ENCODE assay signal across 13 cellular contexts in the genomic region with DNA sequence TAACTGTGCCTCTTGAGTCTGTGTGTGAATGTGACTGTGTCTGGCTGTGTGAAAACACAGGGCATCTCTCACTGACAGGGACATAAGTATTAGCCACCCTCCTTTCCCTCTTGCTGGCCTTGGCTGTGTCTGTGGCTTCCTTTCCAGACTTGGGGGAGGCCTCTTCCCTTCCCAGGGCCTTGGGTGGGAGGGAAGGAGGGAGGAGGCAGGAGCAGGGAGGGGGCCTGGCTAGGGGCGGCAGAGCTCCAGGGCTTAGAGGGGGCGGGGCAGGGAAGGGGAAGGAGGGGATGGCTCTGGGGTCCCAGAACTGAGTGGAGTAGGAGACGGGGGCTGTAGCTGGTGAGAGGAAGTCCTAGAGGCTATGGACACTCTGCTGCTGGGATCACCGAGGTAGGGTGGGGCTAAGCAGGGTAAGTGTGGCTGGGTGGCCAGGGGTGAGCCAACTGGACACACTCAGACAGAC. TPM values are rescaled to one million over a fixed set of nuclear protein-coding genes. Genes with fewer than 3 reads are reported as not detected.
A peak's percentile ranks its signal among the peaks of the same experiment; 100 is the strongest.
DNase-seq lines count a peak whose midpoint lies in the region; ATAC-seq and TF ChIP-seq lines count a peak whose summit lies in the region.
"Had no signal": no experiment of that assay in that cellular context is flagged by ENCODE, and none has a peak within 500 bp of the region (broad histone marks: within the 10 kb centered on the region; RNA-seq: fewer than 3 reads in every experiment).

No MANE protein-coding gene starts in this region.

- H3K36me3 Mint-ChIP-seq in activated naive CD4-positive, alpha-beta T cell treated with anti-CD3 and anti-CD28 coated beads for 36 hours (ENCODE audit: low read depth): peaks cover 9% of the 10 kb centered on the region
- peaks cover under 1% of the 10 kb centered on the region for H3K36me3 Mint-ChIP-seq in glutamatergic neuron (ENCODE audit: unreplicated experiment)

- H3K4me1 ChIP-seq in GM23248 (ENCODE audit: insufficient read depth) (peaks cover 40% of the 10 kb centered on the region), adipocyte (ENCODE audit: control insufficient read depth, insufficient read depth, low read length) (peaks cover 48% of the 10 kb centered on the region), stomach smooth muscle (ENCODE audit: control insufficient read depth, insufficient read depth, low read length) (peaks cover 56% of the 10 kb centered on the region)

- H3K27ac Mint-ChIP-seq in activated naive CD4-positive, alpha-beta T cell treated with anti-CD3 and anti-CD28 coated beads for 36 hours: no peak overlapping the region
- no peak overlapping the region for H3K27ac Mint-ChIP-seq in glutamatergic neuron (ENCODE audit: unreplicated experiment)

- H3K36me3 ChIP-seq in GM23248 (ENCODE audit: low read depth) (no peaks in the 10 kb centered on the region), adipocyte (ENCODE audit: control insufficient read depth, insufficient read depth, low read length, severe bottlenecking) (peaks cover 11% of the 10 kb centered on the region), stomach smooth muscle (ENCODE audit: control insufficient read depth in 2 of 2, insufficient read depth in 2 of 2, low read length in 2 of 2) (peaks cover 9 to 17% of the 10 kb centered on the region in 2 donors)

- no peaks in the 10 kb centered on the region for H3K79me2 ChIP-seq in GM23248 (ENCODE audit: insufficient read depth)

- H3K27ac ChIP-seq in GM23248 (peak overlapping the region; percentile 82), stomach smooth muscle (ENCODE audit: low read length) (peak overlapping the region; percentile 93)

- no peak for ATAC-seq in GM19397 (IDR thresholded peaks at IDR 0.05; ENCODE audit: unreplicated experiment)
- ATAC-seq: effector memory CD8-positive, alpha-beta T cell; left colon had no signal

- H3K4me3 Mint-ChIP-seq in activated naive CD4-positive, alpha-beta T cell treated with anti-CD3 and anti-CD28 coated beads for 36 hours: no peak overlapping the region
- H3K4me3 Mint-ChIP-seq in glutamatergic neuron (ENCODE audit: unreplicated experiment): no peak overlapping the region
- H3K4me3 Mint-ChIP-seq: activated T-cell treated with anti-CD3 and anti-CD28 coated beads, Interleukin-2, amount 50 U/mL, for 24 hours; effector memory CD8-positive, alpha-beta T cell had no signal

- no peaks in the 10 kb centered on the region for H3K9me2 ChIP-seq in GM23248 (ENCODE audit: insufficient read depth)

- DNase-seq in GM23248 (peak; percentile 66), adipocyte (ENCODE audit: low read depth) (peak; percentile 65), left kidney (ENCODE audit: low read depth, low spot score) (peak; percentile 91), superior temporal gyrus (ENCODE audit: extremely low spot score) (no peak), glutamatergic neuron (no peak)
- no peak for DNase-seq in activated naive CD4-positive, alpha-beta T cell treated with anti-CD3 and anti-CD28 coated beads for 36 hours
- DNase-seq: activated T-cell treated with anti-CD3 and anti-CD28 coated beads, Interleukin-2, amount 50 U/mL, for 24 hours; effector memory CD8-positive, alpha-beta T cell; NCI-H146; stimulated activated CD4-positive, alpha-beta T cell treated with anti-CD3 and anti-CD28 coated beads, Interleukin-2, amount 100 ng/mL, for 24 hours had no signal

- H3K27me3 ChIP-seq in GM23248 (replicated peaks; ENCODE audit: insufficient read depth): no peaks in the 10 kb centered on the region
- no peaks in the 10 kb centered on the region for H3K27me3 ChIP-seq in adipocyte (replicated peaks; ENCODE audit: control insufficient read depth, insufficient read depth, low read length)
- no peaks in the 10 kb centered on the region for H3K27me3 ChIP-seq in stomach smooth muscle (ENCODE audit: control insufficient read depth in 1 of 2, insufficient read depth in 2 of 2, low read length in 2 of 2)

- peak overlapping the region; percentile 74 for H2AFZ ChIP-seq in GM23248

- peak overlapping the region; percentile 68 for H3K9ac ChIP-seq in GM23248
- peak overlapping the region; percentile 85 for H3K9ac ChIP-seq in adipocyte (ENCODE audit: low read length)
- peak overlapping the region; percentile 60 to 67 for H3K9ac ChIP-seq in stomach smooth muscle (ENCODE audit: low read length in 2 of 2)

- H3K4me3 ChIP-seq in GM23248 (peak overlapping the region; percentile 67), adipocyte (ENCODE audit: low read length) (peak overlapping the region; percentile 81), stomach smooth muscle (ENCODE audit: low read length in 2 of 2) (peak overlapping the region; percentile 70 to 82)

- no peaks in the 10 kb centered on the region for H3K27me3 Mint-ChIP-seq in activated naive CD4-positive, alpha-beta T cell treated with anti-CD3 and anti-CD28 coated beads for 36 hours (ENCODE audit: low read depth)
- peaks cover 4% of the 10 kb centered on the region for H3K27me3 Mint-ChIP-seq in glutamatergic neuron (ENCODE audit: unreplicated experiment)
- H3K27me3 Mint-ChIP-seq: activated T-cell treated with anti-CD3 and anti-CD28 coated beads, Interleukin-2, amount 50 U/mL, for 24 hours; effector memory CD8-positive, alpha-beta T cell had no signal

- no peaks in the 10 kb centered on the region for H3K9me3 Mint-ChIP-seq in activated naive CD4-positive, alpha-beta T cell treated with anti-CD3 and anti-CD28 coated beads for 36 hours
- H3K9me3 Mint-ChIP-seq in glutamatergic neuron (ENCODE audit: unreplicated experiment): peaks cover 6% of the 10 kb centered on the region
- H3K9me3 Mint-ChIP-seq: activated T-cell treated with anti-CD3 and anti-CD28 coated beads, Interleukin-2, amount 50 U/mL, for 24 hours; effector memory CD8-positive, alpha-beta T cell had no signal

- 0 to 12% methylated on average over 1 to 4 of the region's 4 CpGs for WGBS in GM23248 (ENCODE audit: low coverage in 1 of 2, low lambda C conversion rate in 2 of 2, missing lambda C conversion rate in 2 of 2), 2 experiments

- peaks cover 15% of the 10 kb centered on the region for H3K4me1 Mint-ChIP-seq in activated naive CD4-positive, alpha-beta T cell treated with anti-CD3 and anti-CD28 coated beads for 36 hours (ENCODE audit: low read depth)
- peaks cover 32% of the 10 kb centered on the region for H3K4me1 Mint-ChIP-seq in glutamatergic neuron (ENCODE audit: low read depth, unreplicated experiment)

- in situ Hi-C loops in GM23248 (cut with MboI): no loop called here

- peak overlapping the region; percentile 92 for H3K4me2 ChIP-seq in GM23248 (ENCODE audit: unreplicated experiment)

- TF ChIP-seq CTCF in glutamatergic neuron (IDR thresholded peaks at IDR 0.05; ENCODE audit: partially characterized antibody, unreplicated experiment): no peak

- CTCF ChIA-PET in activated naive CD4-positive, alpha-beta T cell treated with anti-CD3 and anti-CD28 coated beads for 36 hours (lab: Charles Lee): interaction anchor here (1.0 to 1.2 kb wide), 2 partner anchors 10 to 49 kb away, joined by 3 to 4 read pairs; no protein-coding TSS in a partner anchor

- no peaks in the 10 kb centered on the region for H4K20me1 ChIP-seq in GM23248 (ENCODE audit: insufficient read depth)

- H3K9me3 ChIP-seq in GM23248 (ENCODE audit: low read depth): no peaks in the 10 kb centered on the region
- no peaks in the 10 kb centered on the region for H3K9me3 ChIP-seq in adipocyte (ENCODE audit: control insufficient read depth, low read length)
- H3K9me3 ChIP-seq in stomach smooth muscle (ENCODE audit: control insufficient read depth in 2 of 2, low read length in 2 of 2): no peaks in the 10 kb centered on the region

- intact Hi-C loops in activated naive CD4-positive, alpha-beta T cell treated with anti-CD3 and anti-CD28 coated beads for 36 hours (cut with micrococcal nuclease): no loop called here

- H3F3A ChIP-seq in GM23248 (ENCODE audit: insufficient read depth): peaks cover 18% of the 10 kb centered on the region; the same call in 1 of the 2 replicates

RNA-seq across cellular contexts. Expression of gene IL11RA, which starts 1.7 kb away (rescaled TPM):
- total RNA-seq in GM23248 (2014; rRNA removed; shearing (Covaris generic)): 50.7 and 52.3 TPM in 2 replicates
- 44.0 and 44.1 TPM in 2 replicates for polyA plus RNA-seq in GM23248 (2016; fragmentation: Nextera tagmentation; extraction: Ambion mirVana)
- total RNA-seq in activated naive CD4-positive, alpha-beta T cell treated with anti-CD3 and anti-CD28 coated beads for 36 hours: 10 to 100 TPM; 12.1 to 13.0 TPM
- 28.8 TPM for total RNA-seq in glutamatergic neuron (ENCODE audit: unreplicated experiment)

RNA-seq across cellular contexts. Expression of gene GALT, which starts 7.2 kb away (rescaled TPM):
- 22.4 and 25.5 TPM in 2 replicates for total RNA-seq in GM23248 (2014; rRNA removed; shearing (Covaris generic))
- polyA plus RNA-seq in GM23248 (2016; fragmentation: Nextera tagmentation; extraction: Ambion mirVana): 28.5 and 29.1 TPM in 2 replicates
- total RNA-seq in activated naive CD4-positive, alpha-beta T cell treated with anti-CD3 and anti-CD28 coated beads for 36 hours: 10 to 100 TPM; 42.0 to 44.6 TPM
- 57.5 TPM for total RNA-seq in glutamatergic neuron (ENCODE audit: unreplicated experiment)

RNA-seq across cellular contexts. Expression of gene CCL27, which starts 8.8 kb away (rescaled TPM):
- total RNA-seq in GM23248 (2014; rRNA removed; shearing (Covaris generic)): not detected in 2 replicates
- 0.48 and 0.50 TPM in 2 replicates for polyA plus RNA-seq in GM23248 (2016; fragmentation: Nextera tagmentation; extraction: Ambion mirVana)
- under 1 TPM in 1 of 2 experiments, not detected in 1; 0.69 TPM for total RNA-seq in activated naive CD4-positive, alpha-beta T cell treated with anti-CD3 and anti-CD28 coated beads for 36 hours
- 1.7 TPM for total RNA-seq in glutamatergic neuron (ENCODE audit: unreplicated experiment)
- total RNA-seq: left colon had no signal

RNA-seq across cellular contexts. Expression of gene SIGMAR1, which starts 16.1 kb away (rescaled TPM):
- 138 and 148 TPM in 2 replicates for total RNA-seq in GM23248 (2014; rRNA removed; shearing (Covaris generic))
- polyA plus RNA-seq in GM23248 (2016; fragmentation: Nextera tagmentation; extraction: Ambion mirVana): 142 and 147 TPM in 2 replicates
- total RNA-seq in activated naive CD4-positive, alpha-beta T cell treated with anti-CD3 and anti-CD28 coated beads for 36 hours: 10 to 100 TPM; 58.9 TPM
- total RNA-seq in glutamatergic neuron (ENCODE audit: unreplicated experiment): 44.4 TPM

RNA-seq across cellular contexts. Expression of gene ARID3C, which starts 24.8 kb away (rescaled TPM):
- total RNA-seq in GM23248 (2014; rRNA removed; shearing (Covaris generic)): 0.11 and 0.38 TPM in 2 replicates
- polyA plus RNA-seq in GM23248 (2016; fragmentation: Nextera tagmentation; extraction: Ambion mirVana): not detected in 2 replicates
- total RNA-seq in activated naive CD4-positive, alpha-beta T cell treated with anti-CD3 and anti-CD28 coated beads for 36 hours: under 1 TPM; 0.29 to 0.37 TPM
- total RNA-seq in glutamatergic neuron (ENCODE audit: unreplicated experiment): not detected
- total RNA-seq: left colon had no signal

Comparison
In these comparisons a context has a peak if more than half of its experiments do, and no peak if none do; other contexts are left out.
1. DNase-seq: peak in GM23248 (single experiment), adipocyte (single experiment) and left kidney (single experiment); none in superior temporal gyrus (single experiment), activated naive CD4-positive, alpha-beta T cell treated with anti-CD3 and anti-CD28 coated beads for 36 hours (single experiment) and glutamatergic neuron (single experiment).
2. Peak in every context shown above with its lines, with median percentiles within 50 percentile points of each other: H3K4me3 ChIP-seq and H3K9ac ChIP-seq.